ENCODE assay signal across 9 cellular contexts in genomic region chrX:148380614-148381561, GRCh38.
DNase-seq lines count a peak whose midpoint lies in the region; ATAC-seq, FAIRE-seq and TF ChIP-seq lines count a peak whose summit lies in the region.
"Had no signal": no experiment of that assay in that cellular context is flagged by ENCODE, and none has a peak within 500 bp of the region (broad histone marks: within the 10 kb centered on the region; RNA-seq: fewer than 3 reads in every experiment).

No MANE protein-coding gene starts in this region.

- FAIRE-seq in RCC 7860 (lab: Jason Lieb, UNC) (peak; percentile 49), astrocyte (lab: Jason Lieb, UNC) (peak; percentile 81)

- H3K27ac Mint-ChIP-seq in astrocyte (ENCODE audit: unreplicated experiment) (peak overlapping the region; percentile 95), neural progenitor cell (no peak overlapping the region)

- H3K4me2 ChIP-seq in astrocyte (ENCODE audit: low read length) (peak overlapping the region; percentile 41), neural progenitor cell (no peak overlapping the region)

- ATAC-seq in GM18867 (IDR thresholded peaks at IDR 0.05; ENCODE audit: unreplicated experiment) (peak; percentile 94), HG02943 (IDR thresholded peaks at IDR 0.05; ENCODE audit: low read depth, unreplicated experiment) (peak; percentile 94)
- ATAC-seq: Panc1 had no signal

- H3K4me1 ChIP-seq in astrocyte (ENCODE audit: insufficient read depth, low read length) (no peaks in the 10 kb centered on the region), neural progenitor cell (peaks cover 7% of the 10 kb centered on the region)

- H2AFZ ChIP-seq in astrocyte (ENCODE audit: low read depth, low read length): no peak overlapping the region
- no peak overlapping the region for H2AFZ ChIP-seq in neural progenitor cell (replicated peaks)

- H3K9ac ChIP-seq in astrocyte (ENCODE audit: low read length): no peak overlapping the region
- no peak overlapping the region for H3K9ac ChIP-seq in neural progenitor cell

- H3K36me3 Mint-ChIP-seq in astrocyte (ENCODE audit: low read depth, unreplicated experiment) (no peaks in the 10 kb centered on the region), neural progenitor cell (no peaks in the 10 kb centered on the region)

- H3K4me3 ChIP-seq in astrocyte (ENCODE audit: insufficient read depth, low read depth, low read length) (no peak overlapping the region), neural progenitor cell (no peak overlapping the region), WERI-Rb-1 (ENCODE audit: low read depth, low read length) (no peak overlapping the region)

- no peaks in the 10 kb centered on the region for H4K20me1 ChIP-seq in astrocyte (ENCODE audit: insufficient read depth, low read length)
- no peaks in the 10 kb centered on the region for H4K20me1 ChIP-seq in neural progenitor cell (ENCODE audit: low read depth)

- H3K27me3 Mint-ChIP-seq in astrocyte (ENCODE audit: low read depth, unreplicated experiment) (no peaks in the 10 kb centered on the region), neural progenitor cell (ENCODE audit: insufficient read depth, low read depth) (no peaks in the 10 kb centered on the region)

- peaks cover 23% of the 10 kb centered on the region for H3K4me1 Mint-ChIP-seq in astrocyte (ENCODE audit: low read depth, unreplicated experiment)
- peaks cover 6% of the 10 kb centered on the region for H3K4me1 Mint-ChIP-seq in neural progenitor cell

- H3K4me3 Mint-ChIP-seq in astrocyte (ENCODE audit: unreplicated experiment) (no peak overlapping the region), neural progenitor cell (no peak overlapping the region)

- no peak for TF ChIP-seq CTCF in astrocyte (IDR thresholded peaks at IDR 0.05; ENCODE audit: insufficient read depth, low read depth, low read length)
- no peak for TF ChIP-seq CTCF in neural progenitor cell (IDR thresholded peaks at IDR 0.05)
- TF ChIP-seq CTCF in WERI-Rb-1 (IDR thresholded peaks at IDR 0.05; ENCODE audit: low read depth, low read length): no peak

- H3K79me2 ChIP-seq in astrocyte (ENCODE audit: insufficient read depth, low read length) (no peaks in the 10 kb centered on the region), neural progenitor cell (ENCODE audit: low read depth) (no peaks in the 10 kb centered on the region)

- H3K36me3 ChIP-seq in astrocyte (ENCODE audit: insufficient read depth, low read length): no peaks in the 10 kb centered on the region
- no peaks in the 10 kb centered on the region for H3K36me3 ChIP-seq in neural progenitor cell
- H3K36me3 ChIP-seq in WERI-Rb-1: no peaks in the 10 kb centered on the region

- H3K9me3 ChIP-seq in astrocyte (ENCODE audit: insufficient read depth, low read depth, low read length) (no peaks in the 10 kb centered on the region), neural progenitor cell (ENCODE audit: low read depth) (peaks cover 8% of the 10 kb centered on the region), WERI-Rb-1 (ENCODE audit: severe bottlenecking) (no peaks in the 10 kb centered on the region)

- H3K27ac ChIP-seq in astrocyte (ENCODE audit: low read depth, low read length) (no peak overlapping the region), neural progenitor cell (no peak overlapping the region), WERI-Rb-1 (no peak overlapping the region)

- H3F3A ChIP-seq in neural progenitor cell (ENCODE audit: low read depth): no peaks in the 10 kb centered on the region

- DNase-seq in RCC 7860 (ENCODE audit: low spot score) (peak; percentile 67), astrocyte (ENCODE audit: low read depth) (peak; percentile 16), neural progenitor cell (ENCODE audit: low spot score) (no peak), NCI-H187 treated with DMSO at 0.1 percent for 48 hours (lab: John Stamatoyannopoulos, UW) (no peak), WERI-Rb-1 (no peak)
- DNase-seq in stimulated activated CD4-positive, alpha-beta T cell treated with anti-CD3 and anti-CD28 coated beads, TNF-alpha, amount 100 ng/mL, for 24 hours (ENCODE audit: low read depth in 3 of 3): peak; percentile 15 to 41 (median 22)

- no peaks in the 10 kb centered on the region for H3K9me3 Mint-ChIP-seq in astrocyte (ENCODE audit: unreplicated experiment)
- H3K9me3 Mint-ChIP-seq in neural progenitor cell: peaks cover 6% of the 10 kb centered on the region

- H3K27me3 ChIP-seq in astrocyte (ENCODE audit: insufficient read depth, low read length) (no peaks in the 10 kb centered on the region), neural progenitor cell (no peaks in the 10 kb centered on the region), WERI-Rb-1 (ENCODE audit: insufficient read depth, low read depth, severe bottlenecking) (no peaks in the 10 kb centered on the region)

Comparison
In these comparisons a context has a peak if more than half of its experiments do, and no peak if none do; other contexts are left out.
1. DNase-seq: peak in RCC 7860 (single experiment), astrocyte (single experiment) and stimulated activated CD4-positive, alpha-beta T cell treated with anti-CD3 and anti-CD28 coated beads, TNF-alpha, amount 100 ng/mL, for 24 hours (3 of 3); none in neural progenitor cell (single experiment), NCI-H187 treated with DMSO at 0.1 percent for 48 hours (single experiment) and WERI-Rb-1 (single experiment).